Comparison of ENCODE assay signal across 27 cellular contexts in the genomic region with DNA sequence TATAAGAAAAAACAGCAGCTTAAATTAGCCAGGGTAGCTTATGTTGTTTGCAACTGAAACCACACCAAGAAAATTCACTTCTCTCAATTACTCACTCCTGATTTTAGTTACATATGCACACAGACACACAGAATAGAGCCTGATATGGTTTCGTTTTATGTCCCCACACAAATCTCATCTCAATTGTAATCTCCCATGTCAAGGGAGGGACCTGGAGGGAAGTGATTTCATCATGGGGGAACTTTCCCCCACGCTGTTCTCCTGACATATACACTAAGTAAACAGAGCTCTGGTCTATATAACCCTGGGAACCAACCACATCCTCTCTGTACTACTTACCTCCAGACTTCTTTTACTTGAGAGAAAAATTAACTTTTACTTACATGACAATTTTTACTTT. TPM values are rescaled to one million over a fixed set of nuclear protein-coding genes. Genes with fewer than 3 reads are reported as not detected.
"Had no signal": no experiment of that assay in that cellular context is flagged by ENCODE, and none has a peak within 500 bp of the region (broad histone marks: within the 10 kb centered on the region; RNA-seq: fewer than 3 reads in every experiment).

No MANE protein-coding gene starts in this region.

- H3K27ac Mint-ChIP-seq: activated CD4-positive, alpha-beta T cell treated with anti-CD3 and anti-CD28 coated beads, Interleukin-2, amount 10 ng/mL, durations not matched to agents 7 days and 5 days; activated naive CD8-positive, alpha-beta T cell treated with anti-CD3 and anti-CD28 coated beads, Interleukin-2, amount 10 ng/mL, durations not matched to agents 7 days and 5 days; naive thymus-derived CD4-positive, alpha-beta T cell; stimulated activated memory B cell treated with anti-CD40 and anti-IgM and Interleukin-4, amounts not matched to agents 10 μg/mL and 1 μg/mL and 100 μg/mL, for 72 hours; type B pancreatic cell had no signal

- H3K4me3 Mint-ChIP-seq: activated CD4-positive, alpha-beta T cell treated with anti-CD3 and anti-CD28 coated beads, Interleukin-2, amount 10 ng/mL, durations not matched to agents 7 days and 5 days; activated naive CD8-positive, alpha-beta T cell treated with anti-CD3 and anti-CD28 coated beads, Interleukin-2, amount 10 ng/mL, durations not matched to agents 7 days and 5 days; naive thymus-derived CD4-positive, alpha-beta T cell; neural crest cell; stimulated activated memory B cell treated with anti-CD40 and anti-IgM and Interleukin-4, amounts not matched to agents 10 μg/mL and 1 μg/mL and 100 μg/mL, for 72 hours; type B pancreatic cell had no signal

- H3K4me3 ChIP-seq: hepatocyte, left ventricle myocardium inferior, thoracic aorta had no signal

- DNase-seq: activated CD4-positive, alpha-beta T cell treated with anti-CD3 and anti-CD28 coated beads, Interleukin-2, amount 10 ng/mL, durations not matched to agents 7 days and 5 days; activated CD8-positive, alpha-beta memory T cell treated with anti-CD3 and anti-CD28 coated beads, Interleukin-2, amount 50 U/mL, for 4 hours; activated gamma-delta T cell; activated naive CD8-positive, alpha-beta T cell treated with anti-CD3 and anti-CD28 coated beads, Interleukin-2, amount 10 ng/mL, durations not matched to agents 7 days and 5 days; amygdala; caudate nucleus; effector memory CD4-positive, alpha-beta T cell; foreskin melanocyte; glutamatergic neuron; kidney glomerular epithelial cell; left ventricle myocardium inferior; naive thymus-derived CD4-positive, alpha-beta T cell; posterior cingulate gyrus; small intestine; stimulated activated CD4-positive, alpha-beta T cell treated with anti-CD3 and anti-CD28 coated beads, Interleukin-2, amount 100 ng/mL, for 24 hours had no signal

- ATAC-seq: esophagus mucosa; naive thymus-derived CD4-positive, alpha-beta T cell; sciatic nerve; SK-N-SH treated with all-trans-retinoic acid at 6 μM for 48 hours; stimulated activated memory B cell treated with anti-CD40 and anti-IgM and Interleukin-4, amounts not matched to agents 10 μg/mL and 1 μg/mL and 100 μg/mL, for 72 hours had no signal

- H3K9me3 Mint-ChIP-seq: activated CD4-positive, alpha-beta T cell treated with anti-CD3 and anti-CD28 coated beads, Interleukin-2, amount 10 ng/mL, durations not matched to agents 7 days and 5 days; activated naive CD8-positive, alpha-beta T cell treated with anti-CD3 and anti-CD28 coated beads, Interleukin-2, amount 10 ng/mL, durations not matched to agents 7 days and 5 days; stimulated activated memory B cell treated with anti-CD40 and anti-IgM and Interleukin-4, amounts not matched to agents 10 μg/mL and 1 μg/mL and 100 μg/mL, for 72 hours; type B pancreatic cell had no signal

- FAIRE-seq: small intestine had no signal

- H3K36me3 Mint-ChIP-seq: activated naive CD8-positive, alpha-beta T cell treated with anti-CD3 and anti-CD28 coated beads, Interleukin-2, amount 10 ng/mL, durations not matched to agents 7 days and 5 days; stimulated activated memory B cell treated with anti-CD40 and anti-IgM and Interleukin-4, amounts not matched to agents 10 μg/mL and 1 μg/mL and 100 μg/mL, for 72 hours; type B pancreatic cell had no signal

- H3K36me3 ChIP-seq: left ventricle myocardium inferior, thoracic aorta had no signal

- H3K4me1 Mint-ChIP-seq: activated CD4-positive, alpha-beta T cell treated with anti-CD3 and anti-CD28 coated beads, Interleukin-2, amount 10 ng/mL, durations not matched to agents 7 days and 5 days; neural crest cell; stimulated activated memory B cell treated with anti-CD40 and anti-IgM and Interleukin-4, amounts not matched to agents 10 μg/mL and 1 μg/mL and 100 μg/mL, for 72 hours had no signal

- H3K27me3 ChIP-seq: hepatocyte had no signal

RNA-seq across cellular contexts. Expression of gene OR12D1, which starts 9.8 kb away (rescaled TPM):
- total RNA-seq: activated CD4-positive, alpha-beta T cell treated with anti-CD3 and anti-CD28 coated beads, Interleukin-2, amount 10 ng/mL, durations not matched to agents 7 days and 5 days; activated naive CD8-positive, alpha-beta T cell treated with anti-CD3 and anti-CD28 coated beads, Interleukin-2, amount 10 ng/mL, durations not matched to agents 7 days and 5 days; dermis microvascular lymphatic vessel endothelial cell; esophagus mucosa; hepatocyte; left ventricle myocardium inferior; lung microvascular endothelial cell; naive thymus-derived CD4-positive, alpha-beta T cell; neural crest cell; omental fat pad; sciatic nerve; T-helper 2 cell treated with Interferon-gamma antibody and Interleukin-4, amounts not matched to agents 100 ng/mL and 5 ng/mL, for 36 hours; thoracic aorta had no signal

RNA-seq across cellular contexts. Expression of gene OR10C1, which starts 14.5 kb away (rescaled TPM):
- total RNA-seq: activated CD4-positive, alpha-beta T cell treated with anti-CD3 and anti-CD28 coated beads, Interleukin-2, amount 10 ng/mL, durations not matched to agents 7 days and 5 days; activated naive CD8-positive, alpha-beta T cell treated with anti-CD3 and anti-CD28 coated beads, Interleukin-2, amount 10 ng/mL, durations not matched to agents 7 days and 5 days; dermis microvascular lymphatic vessel endothelial cell; esophagus mucosa; hepatocyte; left ventricle myocardium inferior; lung microvascular endothelial cell; naive thymus-derived CD4-positive, alpha-beta T cell; neural crest cell; omental fat pad; sciatic nerve; T-helper 2 cell treated with Interferon-gamma antibody and Interleukin-4, amounts not matched to agents 100 ng/mL and 5 ng/mL, for 36 hours; thoracic aorta had no signal

RNA-seq across cellular contexts. Expression of gene OR12D2, which starts 29.1 kb away (rescaled TPM):
- total RNA-seq: activated CD4-positive, alpha-beta T cell treated with anti-CD3 and anti-CD28 coated beads, Interleukin-2, amount 10 ng/mL, durations not matched to agents 7 days and 5 days; activated naive CD8-positive, alpha-beta T cell treated with anti-CD3 and anti-CD28 coated beads, Interleukin-2, amount 10 ng/mL, durations not matched to agents 7 days and 5 days; dermis microvascular lymphatic vessel endothelial cell; esophagus mucosa; hepatocyte; left ventricle myocardium inferior; lung microvascular endothelial cell; naive thymus-derived CD4-positive, alpha-beta T cell; neural crest cell; omental fat pad; sciatic nerve; T-helper 2 cell treated with Interferon-gamma antibody and Interleukin-4, amounts not matched to agents 100 ng/mL and 5 ng/mL, for 36 hours; thoracic aorta had no signal

RNA-seq across cellular contexts. Expression of gene OR11A1, which starts 32.3 kb away (rescaled TPM):
- total RNA-seq: activated CD4-positive, alpha-beta T cell treated with anti-CD3 and anti-CD28 coated beads, Interleukin-2, amount 10 ng/mL, durations not matched to agents 7 days and 5 days; activated naive CD8-positive, alpha-beta T cell treated with anti-CD3 and anti-CD28 coated beads, Interleukin-2, amount 10 ng/mL, durations not matched to agents 7 days and 5 days; dermis microvascular lymphatic vessel endothelial cell; esophagus mucosa; hepatocyte; left ventricle myocardium inferior; lung microvascular endothelial cell; naive thymus-derived CD4-positive, alpha-beta T cell; neural crest cell; omental fat pad; sciatic nerve; T-helper 2 cell treated with Interferon-gamma antibody and Interleukin-4, amounts not matched to agents 100 ng/mL and 5 ng/mL, for 36 hours; thoracic aorta had no signal

RNA-seq across cellular contexts. Expression of gene OR2H1, which starts 32.4 kb away (rescaled TPM):
- total RNA-seq: activated CD4-positive, alpha-beta T cell treated with anti-CD3 and anti-CD28 coated beads, Interleukin-2, amount 10 ng/mL, durations not matched to agents 7 days and 5 days; activated naive CD8-positive, alpha-beta T cell treated with anti-CD3 and anti-CD28 coated beads, Interleukin-2, amount 10 ng/mL, durations not matched to agents 7 days and 5 days; dermis microvascular lymphatic vessel endothelial cell; esophagus mucosa; hepatocyte; left ventricle myocardium inferior; lung microvascular endothelial cell; naive thymus-derived CD4-positive, alpha-beta T cell; neural crest cell; omental fat pad; sciatic nerve; T-helper 2 cell treated with Interferon-gamma antibody and Interleukin-4, amounts not matched to agents 100 ng/mL and 5 ng/mL, for 36 hours; thoracic aorta had no signal
